10 cellular contexts compared by ENCODE assay signal in genomic region chr1:27430903-27431653, GRCh38. TPM values are rescaled to one million over a fixed set of nuclear protein-coding genes. Genes with fewer than 3 reads are reported as not detected.
DNase-seq lines count a peak whose midpoint lies in the region; ATAC-seq and TF ChIP-seq lines count a peak whose summit lies in the region.
"Had no signal": no experiment of that assay in that cellular context is flagged by ENCODE, and none has a peak within 500 bp of the region (broad histone marks: within the 10 kb centered on the region; RNA-seq: fewer than 3 reads in every experiment).

No MANE protein-coding gene starts in this region.

- no peaks in the 10 kb centered on the region for H3K36me3 ChIP-seq in thoracic aorta

- H3K36me3 Mint-ChIP-seq in activated CD4-positive, alpha-beta T cell treated with anti-CD3 and anti-CD28 coated beads, Interleukin-2, amount 10 ng/mL, durations not matched to agents 7 days and 5 days (ENCODE audit: low read depth): peaks cover 36% of the 10 kb centered on the region
- H3K36me3 Mint-ChIP-seq in activated naive CD8-positive, alpha-beta T cell treated with anti-CD3 and anti-CD28 coated beads, Interleukin-2, amount 10 ng/mL, durations not matched to agents 7 days and 5 days: peaks cover 19% of the 10 kb centered on the region

- peak overlapping the region; percentile 32 for H3K4me3 ChIP-seq in thoracic aorta

- CTCF ChIA-PET in activated CD4-positive, alpha-beta T cell treated with anti-CD3 and anti-CD28 coated beads, Interleukin-2, amount 10 ng/mL, durations not matched to agents 7 days and 5 days (lab: Charles Lee): interaction anchor here (0.6 to 1.6 kb wide), 7 partner anchors 10 to 502 kb away, joined by 3 to 5 read pairs (median 4); no protein-coding TSS in a partner anchor

- POLR2A ChIA-PET in activated CD4-positive, alpha-beta T cell treated with anti-CD3 and anti-CD28 coated beads, Interleukin-2, amount 10 ng/mL, durations not matched to agents 7 days and 5 days (lab: Charles Lee): no interaction called here
- POLR2A ChIA-PET in activated naive CD8-positive, alpha-beta T cell treated with anti-CD3 and anti-CD28 coated beads, Interleukin-2, amount 10 ng/mL, durations not matched to agents 7 days and 5 days (lab: Charles Lee): interaction anchor here (0.7 to 1.5 kb wide), 4 partner anchors 59 to 276 kb away, joined by 3 to 6 read pairs (median 4); partner anchors contain the start of genes SLC9A1 and WASF2

- ATAC-seq in activated naive CD8-positive, alpha-beta T cell treated with anti-CD3 and anti-CD28 coated beads, Interleukin-2, amount 10 ng/mL, durations not matched to agents 7 days and 5 days (ENCODE audit: low read depth): peak; percentile 79
- ATAC-seq in thoracic aorta (ENCODE audit: insufficient number of reproducible peaks, low FRiP score, low read depth) (no peak), GM21717 (IDR thresholded peaks at IDR 0.05; ENCODE audit: unreplicated experiment) (no peak), HG03196 (IDR thresholded peaks at IDR 0.05; ENCODE audit: unreplicated experiment) (no peak), HG03175 (IDR thresholded peaks at IDR 0.05; ENCODE audit: unreplicated experiment) (no peak)

- peaks cover 78 to 93% of the 10 kb centered on the region in 2 donors for H3K4me1 ChIP-seq in thoracic aorta (ENCODE audit: control insufficient read depth in 1 of 2, low read depth in 2 of 2)

- H3K27me3 Mint-ChIP-seq in activated CD4-positive, alpha-beta T cell treated with anti-CD3 and anti-CD28 coated beads, Interleukin-2, amount 10 ng/mL, durations not matched to agents 7 days and 5 days: no peaks in the 10 kb centered on the region
- no peaks in the 10 kb centered on the region for H3K27me3 Mint-ChIP-seq in activated naive CD8-positive, alpha-beta T cell treated with anti-CD3 and anti-CD28 coated beads, Interleukin-2, amount 10 ng/mL, durations not matched to agents 7 days and 5 days

- H3K9me3 ChIP-seq in thoracic aorta: no peaks in the 10 kb centered on the region

- DNase-seq in activated CD4-positive, alpha-beta T cell treated with anti-CD3 and anti-CD28 coated beads, Interleukin-2, amount 10 ng/mL, durations not matched to agents 7 days and 5 days: peak; percentile 57
- DNase-seq in activated CD4-positive, alpha-beta T cell treated with anti-CD3 and anti-CD28 coated beads for 1 hour: no peak
- DNase-seq in activated naive CD8-positive, alpha-beta T cell treated with anti-CD3 and anti-CD28 coated beads, Interleukin-2, amount 10 ng/mL, durations not matched to agents 7 days and 5 days: no peak
- DNase-seq in inferior parietal cortex (ENCODE audit: extremely low spot score): peak; percentile 69
- DNase-seq in thoracic aorta (ENCODE audit: low spot score): no peak
- DNase-seq: SIG-M5 had no signal

- peak overlapping the region; percentile 78 to 88 for H3K27ac ChIP-seq in thoracic aorta

- H3K27ac Mint-ChIP-seq in activated CD4-positive, alpha-beta T cell treated with anti-CD3 and anti-CD28 coated beads, Interleukin-2, amount 10 ng/mL, durations not matched to agents 7 days and 5 days: peak overlapping the region; percentile 78
- peak overlapping the region; percentile 77 for H3K27ac Mint-ChIP-seq in activated naive CD8-positive, alpha-beta T cell treated with anti-CD3 and anti-CD28 coated beads, Interleukin-2, amount 10 ng/mL, durations not matched to agents 7 days and 5 days

- H3K9me3 Mint-ChIP-seq in activated CD4-positive, alpha-beta T cell treated with anti-CD3 and anti-CD28 coated beads, Interleukin-2, amount 10 ng/mL, durations not matched to agents 7 days and 5 days: no peaks in the 10 kb centered on the region
- no peaks in the 10 kb centered on the region for H3K9me3 Mint-ChIP-seq in activated naive CD8-positive, alpha-beta T cell treated with anti-CD3 and anti-CD28 coated beads, Interleukin-2, amount 10 ng/mL, durations not matched to agents 7 days and 5 days

- no peaks in the 10 kb centered on the region for H3K27me3 ChIP-seq in thoracic aorta (replicated peaks; ENCODE audit: insufficient read depth)

- H3K4me3 Mint-ChIP-seq in activated CD4-positive, alpha-beta T cell treated with anti-CD3 and anti-CD28 coated beads, Interleukin-2, amount 10 ng/mL, durations not matched to agents 7 days and 5 days: peak overlapping the region; percentile 41
- peak overlapping the region; percentile 66 for H3K4me3 Mint-ChIP-seq in activated naive CD8-positive, alpha-beta T cell treated with anti-CD3 and anti-CD28 coated beads, Interleukin-2, amount 10 ng/mL, durations not matched to agents 7 days and 5 days

- no peak for TF ChIP-seq CTCF in thoracic aorta (IDR thresholded peaks at IDR 0.05)

- peaks cover 78% of the 10 kb centered on the region for H3K4me1 Mint-ChIP-seq in activated CD4-positive, alpha-beta T cell treated with anti-CD3 and anti-CD28 coated beads, Interleukin-2, amount 10 ng/mL, durations not matched to agents 7 days and 5 days
- peaks cover 44% of the 10 kb centered on the region for H3K4me1 Mint-ChIP-seq in activated naive CD8-positive, alpha-beta T cell treated with anti-CD3 and anti-CD28 coated beads, Interleukin-2, amount 10 ng/mL, durations not matched to agents 7 days and 5 days

RNA-seq across cellular contexts. Expression of gene GPR3, which starts 38.7 kb away (rescaled TPM):
- total RNA-seq in activated CD4-positive, alpha-beta T cell treated with anti-CD3 and anti-CD28 coated beads, Interleukin-2, amount 10 ng/mL, durations not matched to agents 7 days and 5 days: under 1 TPM in 1 of 2 experiments, not detected in 1; 0.21 TPM
- under 1 TPM; 0.42 to 0.43 TPM for total RNA-seq in activated naive CD8-positive, alpha-beta T cell treated with anti-CD3 and anti-CD28 coated beads, Interleukin-2, amount 10 ng/mL, durations not matched to agents 7 days and 5 days
- total RNA-seq in thoracic aorta: not detected

RNA-seq across cellular contexts. Expression of gene CD164L2, which starts 47.9 kb away (rescaled TPM):
- total RNA-seq in activated CD4-positive, alpha-beta T cell treated with anti-CD3 and anti-CD28 coated beads, Interleukin-2, amount 10 ng/mL, durations not matched to agents 7 days and 5 days: not detected
- not detected for total RNA-seq in activated naive CD8-positive, alpha-beta T cell treated with anti-CD3 and anti-CD28 coated beads, Interleukin-2, amount 10 ng/mL, durations not matched to agents 7 days and 5 days
- total RNA-seq in thoracic aorta: not detected
- total RNA-seq: mononuclear cell had no signal

RNA-seq across cellular contexts. Expression of gene FCN3, which starts 56.5 kb away (rescaled TPM):
- not detected for total RNA-seq in activated CD4-positive, alpha-beta T cell treated with anti-CD3 and anti-CD28 coated beads, Interleukin-2, amount 10 ng/mL, durations not matched to agents 7 days and 5 days
- total RNA-seq in activated naive CD8-positive, alpha-beta T cell treated with anti-CD3 and anti-CD28 coated beads, Interleukin-2, amount 10 ng/mL, durations not matched to agents 7 days and 5 days: not detected
- 1 to 10 TPM; 3.5 to 4.5 TPM for total RNA-seq in thoracic aorta
- total RNA-seq: mononuclear cell had no signal

RNA-seq across cellular contexts. Expression of gene WASF2, which starts 58.9 kb away (rescaled TPM):
- total RNA-seq in activated CD4-positive, alpha-beta T cell treated with anti-CD3 and anti-CD28 coated beads, Interleukin-2, amount 10 ng/mL, durations not matched to agents 7 days and 5 days: 100 to 1,000 TPM; 137 to 143 TPM
- 100 to 1,000 TPM; 139 to 148 TPM for total RNA-seq in activated naive CD8-positive, alpha-beta T cell treated with anti-CD3 and anti-CD28 coated beads, Interleukin-2, amount 10 ng/mL, durations not matched to agents 7 days and 5 days
- total RNA-seq in thoracic aorta: 10 to 100 TPM; 60.1 to 83.7 TPM

Comparison
In these comparisons a context has a peak if more than half of its experiments do, and no peak if none do; other contexts are left out.
1. DNase-seq: peak in activated CD4-positive, alpha-beta T cell treated with anti-CD3 and anti-CD28 coated beads, Interleukin-2, amount 10 ng/mL, durations not matched to agents 7 days and 5 days (single experiment) and inferior parietal cortex (single experiment); none in activated CD4-positive, alpha-beta T cell treated with anti-CD3 and anti-CD28 coated beads for 1 hour (single experiment), activated naive CD8-positive, alpha-beta T cell treated with anti-CD3 and anti-CD28 coated beads, Interleukin-2, amount 10 ng/mL, durations not matched to agents 7 days and 5 days (single experiment) and thoracic aorta (single experiment).
2. RNA of gene FCN3, which starts 56.5 kb away (total RNA-seq): 3.5 to 4.5 TPM in thoracic aorta; not detected in activated CD4-positive, alpha-beta T cell treated with anti-CD3 and anti-CD28 coated beads, Interleukin-2, amount 10 ng/mL, durations not matched to agents 7 days and 5 days and not detected in activated naive CD8-positive, alpha-beta T cell treated with anti-CD3 and anti-CD28 coated beads, Interleukin-2, amount 10 ng/mL, durations not matched to agents 7 days and 5 days; every median in the first group is over 4 times any median in the second.